8 cellular contexts compared by ENCODE assay signal in genomic region chr4:3411190-3411589, GRCh38. TPM values are rescaled to one million over a fixed set of nuclear protein-coding genes. Genes with fewer than 3 reads are reported as not detected.
"Had no signal": no experiment of that assay in that cellular context is flagged by ENCODE, and none has a peak within 500 bp of the region (broad histone marks: within the 10 kb centered on the region; RNA-seq: fewer than 3 reads in every experiment).

No MANE protein-coding gene starts in this region.

RNA-seq across cellular contexts. Expression of gene HGFAC, which starts 30.6 kb away (rescaled TPM):
- total RNA-seq: esophagus mucosa; natural killer cell treated with Interleukin-12 subunit alpha and Interleukin-12 subunit beta and Interleukin-15 and Interleukin-18, amount 100 ng/mL, for 72 hours; osteoblast; right atrium auricular region; tibial nerve had no signal
- polyA plus RNA-seq: keratinocyte had no signal

RNA-seq across cellular contexts. Expression of gene DOK7, which starts 51.9 kb away (rescaled TPM):
- total RNA-seq: glomerular endothelial cell, neural crest cell, osteoblast had no signal
